ENCODE assay signal across 13 cellular contexts in genomic region chr12:78403136-78403535, GRCh38.
DNase-seq lines count a peak whose midpoint lies in the region; ATAC-seq and TF ChIP-seq lines count a peak whose summit lies in the region.
"Had no signal": no experiment of that assay in that cellular context is flagged by ENCODE, and none has a peak within 500 bp of the region (broad histone marks: within the 10 kb centered on the region; RNA-seq: fewer than 3 reads in every experiment).

No MANE protein-coding gene starts in this region.

- TF ChIP-seq CTCF in OCI-LY7 (conservative IDR thresholded peaks at IDR 0.05; ENCODE audit: low read length) (no peak), endodermal cell (conservative IDR thresholded peaks at IDR 0.05) (no peak), WTC11 (IDR thresholded peaks at IDR 0.05) (no peak)

- WGBS in endodermal cell (ENCODE audit: insufficient coverage in 1 of 2, insufficient read length in 1 of 2), 2 experiments, result 63% methylated on average over 1 of the region's 1 CpG; no CpG with 5 or more reads in 1 of the 2 experiments

- BruUV-seq in OCI-LY7 (replicated peaks; lab: Mats Ljungman, UMichigan), result no TSS peak

- no peaks in the 10 kb centered on the region for H3K9me3 ChIP-seq in OCI-LY7 (ENCODE audit: low read length)
- no peaks in the 10 kb centered on the region for H3K9me3 ChIP-seq in endodermal cell (ENCODE audit: control insufficient read depth, low read length)

- no peaks in the 10 kb centered on the region for H3K36me3 ChIP-seq in OCI-LY7 (ENCODE audit: insufficient read depth, low read length)
- H3K36me3 ChIP-seq in endodermal cell (ENCODE audit: control insufficient read depth, insufficient read depth, low read length), result no peaks in the 10 kb centered on the region

- ATAC-seq in HG03280 (IDR thresholded peaks at IDR 0.05; ENCODE audit: unreplicated experiment), result no peak
- ATAC-seq in activated naive CD4-positive, alpha-beta T cell treated with anti-CD3 and anti-CD28 coated beads, Interleukin-2, amount 50 U/mL, for 72 hours, result no peak
- ATAC-seq in WTC11, result no peak; the same call in 1 of the 2 replicates
- ATAC-seq in GM19324 (IDR thresholded peaks at IDR 0.05; ENCODE audit: low FRiP score, unreplicated experiment), result no peak

- intact Hi-C loops in OCI-LY7 (cut with micrococcal nuclease; ENCODE audit: unreplicated experiment), result no loop called here

- H3K9me3 Mint-ChIP-seq in endodermal cell (no peaks in the 10 kb centered on the region), WTC11 (no peaks in the 10 kb centered on the region)
- H3K9me3 Mint-ChIP-seq in activated naive CD4-positive, alpha-beta T cell treated with anti-CD3 and anti-CD28 coated beads, Interleukin-2, amount 50 U/mL, for 72 hours, result peaks cover under 1 to 12% of the 10 kb centered on the region in 2 donors

- no peak overlapping the region for H3K27ac Mint-ChIP-seq in endodermal cell
- no peak overlapping the region for H3K27ac Mint-ChIP-seq in activated naive CD4-positive, alpha-beta T cell treated with anti-CD3 and anti-CD28 coated beads, Interleukin-2, amount 50 U/mL, for 72 hours
- H3K27ac Mint-ChIP-seq in WTC11, result no peak overlapping the region
- H3K27ac Mint-ChIP-seq: activated naive CD8-positive, alpha-beta T cell; immature natural killer cell had no signal

- H3K27me3 Mint-ChIP-seq in endodermal cell (ENCODE audit: insufficient read depth), result no peaks in the 10 kb centered on the region
- no peaks in the 10 kb centered on the region; the same call in 1 of the 2 replicates for H3K27me3 Mint-ChIP-seq in WTC11 (ENCODE audit: low read depth)
- H3K27me3 Mint-ChIP-seq: activated naive CD8-positive, alpha-beta T cell had no signal

- H3K27ac ChIP-seq in OCI-LY7 (ENCODE audit: low read depth, low read length, poor library complexity, severe bottlenecking) (no peak overlapping the region), endodermal cell (ENCODE audit: low read depth, low read length) (peak overlapping the region; percentile 7)

- H3K27me3 ChIP-seq in endodermal cell (ENCODE audit: control insufficient read depth, insufficient read depth, low read length, poor library complexity, severe bottlenecking), result no peaks in the 10 kb centered on the region

- H3K4me1 Mint-ChIP-seq in endodermal cell (peaks cover 32% of the 10 kb centered on the region), WTC11 (peaks cover 36% of the 10 kb centered on the region)
- H3K4me1 Mint-ChIP-seq: immature natural killer cell had no signal

- H3K9me2 ChIP-seq in OCI-LY7 (ENCODE audit: insufficient read depth, low read length), result no peaks in the 10 kb centered on the region

- H3K4me1 ChIP-seq in OCI-LY7 (ENCODE audit: insufficient read depth, low read length, poor library complexity, severe bottlenecking) (peaks cover 29% of the 10 kb centered on the region), endodermal cell (ENCODE audit: control insufficient read depth, insufficient read depth, low read length) (no peaks in the 10 kb centered on the region)

- H3K36me3 Mint-ChIP-seq in endodermal cell (ENCODE audit: low read depth) (no peaks in the 10 kb centered on the region), WTC11 (no peaks in the 10 kb centered on the region)
- no peaks in the 10 kb centered on the region for H3K36me3 Mint-ChIP-seq in activated naive CD4-positive, alpha-beta T cell treated with anti-CD3 and anti-CD28 coated beads, Interleukin-2, amount 50 U/mL, for 72 hours
- H3K36me3 Mint-ChIP-seq: activated naive CD8-positive, alpha-beta T cell; immature natural killer cell had no signal

- H3K4me3 Mint-ChIP-seq in endodermal cell (no peak overlapping the region), WTC11 (no peak overlapping the region)
- H3K4me3 Mint-ChIP-seq: activated naive CD8-positive, alpha-beta T cell; immature natural killer cell had no signal

- no peaks in the 10 kb centered on the region for H4K20me1 ChIP-seq in OCI-LY7 (ENCODE audit: insufficient read depth, low read length)

- no peaks in the 10 kb centered on the region for H3K79me2 ChIP-seq in OCI-LY7 (ENCODE audit: insufficient read depth, low read depth, low read length)

- DNase-seq in GM04504 (ENCODE audit: low read depth) (peak; percentile 46), OCI-LY7 (ENCODE audit: low spot score) (no peak), endodermal cell (no peak), renal cortical epithelial cell (ENCODE audit: low read depth) (peak; percentile 90), WTC11 (ENCODE audit: low spot score) (no peak)
- DNase-seq in activated naive CD4-positive, alpha-beta T cell treated with anti-CD3 and anti-CD28 coated beads, Interleukin-2, amount 50 U/mL, for 72 hours (ENCODE audit: low spot score in 2 of 2), result no peak
- DNase-seq: activated CD4-positive, alpha-beta T cell treated with anti-CD3 and anti-CD28 coated beads, Interleukin-2, amount 50 U/mL, for 4 hours; DMS 273 treated with DMSO at 0.1 percent for 48 hours; immature natural killer cell; stimulated activated CD4-positive, alpha-beta T cell treated with anti-CD3 and anti-CD28 coated beads, Interleukin-4, amount 100 ng/mL, for 24 hours had no signal

- H3K4me3 ChIP-seq in OCI-LY7 (ENCODE audit: low read depth, low read length, poor library complexity, severe bottlenecking) (no peak overlapping the region), endodermal cell (ENCODE audit: low read length) (no peak overlapping the region)

- POLR2A ChIA-PET in OCI-LY7 (lab: Charles Lee) (interaction anchor here (1.6 to 2.1 kb wide), 2 partner anchors 9 to 13 kb away, joined by 6 to 7 read pairs; no protein-coding TSS in a partner anchor), WTC11 (lab: Charles Lee) (no interaction called here)

- H2AFZ ChIP-seq in OCI-LY7 (ENCODE audit: low read length), result peak overlapping the region; percentile 27; the same call in 1 of the 2 replicates

- no peak overlapping the region for H3K9ac ChIP-seq in endodermal cell (ENCODE audit: extremely low read depth, low read length, poor library complexity, severe bottlenecking)

- CTCF ChIA-PET in OCI-LY7 (lab: Charles Lee; ENCODE audit: unreplicated experiment) (interaction anchor here (1.2 kb wide), 1 partner anchor 9 kb away, joined by 3 read pairs; no protein-coding TSS in a partner anchor), WTC11 (lab: Charles Lee) (no interaction called here)

- no peak overlapping the region for H3K4me2 ChIP-seq in OCI-LY7 (ENCODE audit: low read length)

TF ChIP-seq in WTC11, 78 proteins besides CTCF, POLR2A, EP300 and RAD21 (continues in another document):
- TF ChIP-seq TCF7 (CRISPR knock-in tag; IDR thresholded peaks at IDR 0.05; ENCODE audit: low read depth) (no peak), AFF4 (CRISPR knock-in tag; IDR thresholded peaks at IDR 0.05; ENCODE audit: borderline replicate concordance) (no peak), CREB1 (CRISPR knock-in tag; IDR thresholded peaks at IDR 0.05) (no peak), SMAD4 (CRISPR knock-in tag; IDR thresholded peaks at IDR 0.05) (no peak), STAT6 (CRISPR knock-in tag; conservative IDR thresholded peaks at IDR 0.05; ENCODE audit: low read depth) (no peak)
- TF ChIP-seq, protein P1, sequence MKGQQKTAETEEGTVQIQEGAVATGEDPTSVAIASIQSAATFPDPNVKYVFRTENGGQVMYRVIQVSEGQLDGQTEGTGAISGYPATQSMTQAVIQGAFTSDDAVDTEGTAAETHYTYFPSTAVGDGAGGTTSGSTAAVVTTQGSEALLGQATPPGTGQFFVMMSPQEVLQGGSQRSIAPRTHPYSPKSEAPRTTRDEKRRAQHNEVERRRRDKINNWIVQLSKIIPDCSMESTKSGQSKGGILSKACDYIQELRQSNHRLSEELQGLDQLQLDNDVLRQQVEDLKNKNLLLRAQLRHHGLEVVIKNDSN (CRISPR knock-in tag; IDR thresholded peaks at IDR 0.05), result no peak

Comparison
In these comparisons a context has a peak if more than half of its experiments do, and no peak if none do; other contexts are left out.
1. DNase-seq: peak in GM04504 (single experiment) and renal cortical epithelial cell (single experiment); none in OCI-LY7 (single experiment), endodermal cell (single experiment), activated naive CD4-positive, alpha-beta T cell treated with anti-CD3 and anti-CD28 coated beads, Interleukin-2, amount 50 U/mL, for 72 hours (0 of 2) and WTC11 (single experiment).